Comparison of ENCODE assay signal across 8 cellular contexts in the genomic region with DNA sequence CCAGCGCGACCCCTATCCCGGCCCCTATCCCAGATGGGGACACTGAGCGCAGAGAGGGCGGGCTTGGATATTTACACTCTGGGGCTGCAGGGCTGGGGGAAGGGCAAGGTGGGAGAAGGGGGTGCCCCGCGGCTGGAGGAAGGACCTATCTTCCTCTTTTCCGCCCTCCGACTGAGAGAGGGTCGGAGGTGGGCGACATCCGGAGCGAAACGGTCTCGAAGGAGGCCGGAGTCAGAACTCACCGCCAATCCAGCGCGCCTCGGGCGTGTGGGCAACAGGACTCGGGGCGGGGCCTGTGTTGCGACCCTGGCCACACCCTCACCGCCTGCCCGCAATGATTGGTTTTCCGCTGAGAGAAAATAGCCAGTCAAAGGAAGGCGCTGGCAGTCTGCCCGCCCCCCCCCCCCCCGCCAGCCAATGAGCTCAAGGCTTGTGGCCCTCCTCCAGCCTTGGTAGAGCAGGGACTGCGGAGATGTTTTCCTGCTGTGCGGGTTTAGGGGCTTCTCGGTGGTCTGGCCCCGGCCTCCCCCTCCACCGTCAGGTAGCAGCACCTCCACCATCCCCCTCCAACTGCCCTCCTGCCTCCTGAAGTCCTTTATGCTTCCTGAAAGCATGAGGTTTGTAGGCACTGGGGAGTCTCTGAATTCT. TPM values are rescaled to one million over a fixed set of nuclear protein-coding genes. Genes with fewer than 3 reads are reported as not detected.
DNase-seq lines count a peak whose midpoint lies in the region; ATAC-seq and TF ChIP-seq lines count a peak whose summit lies in the region.

A gene with protein sequence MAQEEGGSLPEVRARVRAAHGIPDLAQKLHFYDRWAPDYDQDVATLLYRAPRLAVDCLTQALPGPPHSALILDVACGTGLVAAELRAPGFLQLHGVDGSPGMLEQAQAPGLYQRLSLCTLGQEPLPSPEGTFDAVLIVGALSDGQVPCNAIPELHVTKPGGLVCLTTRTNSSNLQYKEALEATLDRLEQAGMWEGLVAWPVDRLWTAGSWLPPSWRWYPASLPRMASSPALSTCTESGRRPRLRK (minus strand): TSS at position 269 of the 648 bp plus-strand sequence. CDS start 376 bp downstream, outside the sequence.

- intact Hi-C loops in lower leg skin (cut with DNase I; ENCODE audit: low total_unique reads) = loop anchor here (5.0 kb wide), 1 partner anchor 105 kb away; the partner anchor contains the start of gene ABHD11

- peak within 1 kb of the TSS; percentile 58 for H3K4me3 ChIP-seq in lower leg skin (ENCODE audit: low read depth, poor library complexity, severe bottlenecking)

- peak; percentile 92 for ATAC-seq in GM19351 (IDR thresholded peaks at IDR 0.05; ENCODE audit: unreplicated experiment)
- peak; percentile 92 for ATAC-seq in HG03520 (IDR thresholded peaks at IDR 0.05; ENCODE audit: unreplicated experiment)

- 1 to 2% methylated on average over 25 to 32 of the region's 35 CpGs for WGBS in lower leg skin, 2 donors

- no peak for TF ChIP-seq CTCF in lower leg skin (IDR thresholded peaks at IDR 0.05)

- peak; percentile 32 to 91 (median 84) for DNase-seq in C1 segment of cervical spinal cord (lab: John Stamatoyannopoulos, UW)
- peak; percentile 86 for DNase-seq in NCI-H526 treated with DMSO at 0.1 percent for 48 hours (lab: John Stamatoyannopoulos, UW)
- peak; percentile 68 to 86 for DNase-seq in activated CD4-positive, alpha-beta T cell treated with anti-CD3 and anti-CD28 coated beads, Interleukin-2, amount 50 U/mL, for 24 hours (ENCODE audit: low read depth in 1 of 2, low spot score in 1 of 2)
- peak; percentile 93 for DNase-seq in dermis blood vessel endothelial cell
- DNase-seq in lower leg skin (ENCODE audit: low spot score in 2 of 2) = peak; percentile 94 to 99
- DNase-seq in stimulated activated CD4-positive, alpha-beta T cell treated with anti-CD3 and anti-CD28 coated beads, Interleukin-4, amount 100 ng/mL, for 4 hours = peak; percentile 83 to 88

- TF ChIP-seq POLR2A in lower leg skin (IDR thresholded peaks at IDR 0.05) = peak in 1 of 2 donors; percentile 67

RNA-seq across cellular contexts. Expression of the gene that starts here (rescaled TPM):
- total RNA-seq in dermis blood vessel endothelial cell = 0.70 and 3.2 TPM in 2 replicates
- 1 to 10 TPM; 2.0 to 7.4 (median 4.3) TPM for total RNA-seq in lower leg skin

Comparison
In these comparisons a context has a peak if more than half of its experiments do, and no peak if none do; other contexts are left out.
1. Peak in every context shown above with its lines: DNase-seq, ATAC-seq and H3K4me3 ChIP-seq.